ENCODE assay signal across 11 cellular contexts in the genomic region with DNA sequence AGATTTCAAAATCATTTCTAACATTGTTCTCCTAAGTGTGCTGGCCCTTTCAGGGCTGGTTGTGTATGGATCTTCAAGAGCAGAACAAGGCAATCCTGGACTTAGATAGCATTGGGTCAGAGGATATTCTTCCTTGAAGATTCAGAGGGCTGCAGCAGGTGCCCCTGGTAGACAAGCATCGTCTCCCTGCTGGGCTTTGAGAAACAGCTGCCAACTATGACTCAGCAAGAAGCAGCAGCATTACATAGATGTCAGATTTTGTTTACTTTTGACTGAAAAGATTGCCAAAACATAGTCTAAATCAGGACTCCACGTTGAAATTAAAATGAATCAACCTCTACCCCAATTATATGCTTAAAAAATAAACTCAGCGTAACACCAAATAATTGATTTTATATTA.
DNase-seq lines count a peak whose midpoint lies in the region; ATAC-seq and TF ChIP-seq lines count a peak whose summit lies in the region.
"Had no signal": no experiment of that assay in that cellular context is flagged by ENCODE, and none has a peak within 500 bp of the region (broad histone marks: within the 10 kb centered on the region; RNA-seq: fewer than 3 reads in every experiment).

No MANE protein-coding gene starts in this region.

- BruUV-seq in Calu3 (replicated peaks; lab: Mats Ljungman, UMichigan), result no TSS peak

- peaks cover 8% of the 10 kb centered on the region for H3K4me1 ChIP-seq in iPS-18a (ENCODE audit: control insufficient read depth, low read depth, low read length)
- H3K4me1 ChIP-seq: left lung had no signal

- peak overlapping the region; percentile 28 for H3K9ac ChIP-seq in iPS-18a (ENCODE audit: low read length)

- CTCF ChIA-PET in Calu3 (lab: Charles Lee), result no interaction called here

- H3K27me3 ChIP-seq in iPS-18a (ENCODE audit: control insufficient read depth, insufficient read depth, low read length), result no peaks in the 10 kb centered on the region
- H3K27me3 ChIP-seq in WERI-Rb-1 (ENCODE audit: insufficient read depth, low read depth, severe bottlenecking), result no peaks in the 10 kb centered on the region
- H3K27me3 ChIP-seq: left lung had no signal

- ATAC-seq in HG03565 (IDR thresholded peaks at IDR 0.05; ENCODE audit: unreplicated experiment), result no peak
- ATAC-seq: left lung had no signal

- H3K27ac Mint-ChIP-seq in Calu3 (ENCODE audit: unreplicated experiment) (peak overlapping the region; percentile 26), HFFc6 (no peak overlapping the region)
- H3K27ac Mint-ChIP-seq: dendritic cell treated with granulocyte-macrophage colony-stimulating factor and Interleukin-4, amounts not matched to agents 40 ng/mL and 50 ng/mL, for 4 days had no signal

- H3K36me3 Mint-ChIP-seq in Calu3 (ENCODE audit: insufficient read depth, unreplicated experiment) (no peaks in the 10 kb centered on the region), HFFc6 (ENCODE audit: low read depth) (no peaks in the 10 kb centered on the region)

- TF ChIP-seq CTCF in Calu3 (IDR thresholded peaks at IDR 0.05; ENCODE audit: unreplicated experiment), result no peak
- no peak for TF ChIP-seq CTCF in HFFc6 (IDR thresholded peaks at IDR 0.05)
- no peak for TF ChIP-seq CTCF in WERI-Rb-1 (IDR thresholded peaks at IDR 0.05; ENCODE audit: low read depth, low read length)

- H3K27ac ChIP-seq in iPS-18a (ENCODE audit: low read length), result no peak overlapping the region
- H3K27ac ChIP-seq in WERI-Rb-1, result no peak overlapping the region
- H3K27ac ChIP-seq: left lung had no signal

- peaks cover 15% of the 10 kb centered on the region for H3K9me3 ChIP-seq in iPS-18a (ENCODE audit: control insufficient read depth, low read depth, low read length)
- H3K9me3 ChIP-seq in WERI-Rb-1 (ENCODE audit: severe bottlenecking), result no peaks in the 10 kb centered on the region

- H3K4me3 Mint-ChIP-seq in Calu3 (ENCODE audit: low read depth, unreplicated experiment) (no peak overlapping the region), HFFc6 (no peak overlapping the region)
- H3K4me3 Mint-ChIP-seq: dendritic cell treated with granulocyte-macrophage colony-stimulating factor and Interleukin-4, amounts not matched to agents 40 ng/mL and 50 ng/mL, for 4 days had no signal

- H3K36me3 ChIP-seq in iPS-18a (ENCODE audit: control insufficient read depth, low read depth, low read length) (no peaks in the 10 kb centered on the region), WERI-Rb-1 (no peaks in the 10 kb centered on the region)
- H3K36me3 ChIP-seq: left lung had no signal

- H3K4me1 Mint-ChIP-seq in Calu3 (ENCODE audit: low read depth, unreplicated experiment), result peaks cover 12% of the 10 kb centered on the region
- no peaks in the 10 kb centered on the region for H3K4me1 Mint-ChIP-seq in HFFc6 (ENCODE audit: low read depth)

- H3K4me3 ChIP-seq in iPS-18a (ENCODE audit: low read length) (no peak overlapping the region), WERI-Rb-1 (ENCODE audit: low read depth, low read length) (no peak overlapping the region)
- H3K4me3 ChIP-seq: left lung had no signal

- peak; percentile 14 for DNase-seq in Calu3
- DNase-seq in NCI-H128 (lab: John Stamatoyannopoulos, UW; ENCODE audit: unreplicated experiment), result peak; percentile 49
- peak; percentile 24 for DNase-seq in OCI-M1 (lab: John Stamatoyannopoulos, UW)
- DNase-seq in HFFc6, result no peak
- DNase-seq in WERI-Rb-1, result no peak
- no peak for DNase-seq in stimulated activated CD8-positive, alpha-beta memory T cell treated with anti-CD3 and anti-CD28 coated beads, Interleukin-4, amount 100 ng/mL, for 48 hours
- DNase-seq: KG1, left lung had no signal

- H3K9me3 Mint-ChIP-seq in Calu3 (ENCODE audit: low read depth, unreplicated experiment) (no peaks in the 10 kb centered on the region), HFFc6 (peaks cover 22% of the 10 kb centered on the region)

- intact Hi-C loops in Calu3 (cut with micrococcal nuclease; ENCODE audit: unreplicated experiment), result no loop called here

- H3K27me3 Mint-ChIP-seq in Calu3 (ENCODE audit: unreplicated experiment), result no peaks in the 10 kb centered on the region
- no peaks in the 10 kb centered on the region; the same call in 1 of the 2 replicates for H3K27me3 Mint-ChIP-seq in HFFc6 (ENCODE audit: insufficient read depth)
- H3K27me3 Mint-ChIP-seq: dendritic cell treated with granulocyte-macrophage colony-stimulating factor and Interleukin-4, amounts not matched to agents 40 ng/mL and 50 ng/mL, for 4 days had no signal

Comparison
In these comparisons a context has a peak if more than half of its experiments do, and no peak if none do; other contexts are left out.
1. DNase-seq: peak in Calu3 (single experiment), NCI-H128 (single experiment) and OCI-M1 (single experiment); none in HFFc6 (single experiment), WERI-Rb-1 (single experiment) and stimulated activated CD8-positive, alpha-beta memory T cell treated with anti-CD3 and anti-CD28 coated beads, Interleukin-4, amount 100 ng/mL, for 48 hours (single experiment).